Comparison of ENCODE assay signal across 20 cellular contexts in the genomic region with DNA sequence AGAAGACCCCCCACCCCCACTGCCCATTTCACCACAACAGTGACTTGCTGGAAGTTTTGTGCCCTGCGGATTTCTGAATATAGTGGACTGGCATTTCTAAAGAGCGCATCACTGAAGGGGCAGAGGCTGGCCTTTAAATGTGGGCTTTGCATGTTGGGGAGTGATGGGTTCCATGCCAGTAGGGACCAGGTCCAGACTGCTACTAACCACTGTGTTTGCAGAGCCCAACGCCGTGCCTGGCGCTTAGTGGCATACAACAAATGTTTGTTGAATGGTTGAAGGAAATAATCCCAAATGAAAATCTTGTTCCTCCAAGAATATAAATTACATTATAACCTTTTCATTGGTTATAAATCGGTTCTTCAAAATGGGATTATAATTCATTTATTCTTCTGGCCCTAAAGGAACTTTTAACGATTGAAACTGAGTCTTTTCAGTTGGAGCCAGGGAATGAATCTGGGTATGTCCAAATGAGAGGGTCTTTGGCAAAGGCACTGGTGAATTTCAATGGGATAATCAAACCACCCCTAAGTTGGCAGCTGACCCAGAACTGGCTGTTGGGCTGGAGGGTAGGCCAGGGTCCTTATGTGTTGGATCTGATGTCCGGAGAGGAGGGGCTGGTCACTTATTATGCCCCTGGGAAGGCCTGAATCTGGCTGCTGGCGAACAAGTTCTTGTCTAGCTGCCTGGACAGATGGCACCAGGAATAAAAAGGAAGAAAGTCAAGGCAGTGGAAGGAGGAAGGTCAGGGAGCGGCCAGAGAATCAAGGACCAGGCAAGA. TPM values are rescaled to one million over a fixed set of nuclear protein-coding genes. Genes with fewer than 3 reads are reported as not detected.
"Had no signal": no experiment of that assay in that cellular context is flagged by ENCODE, and none has a peak within 500 bp of the region (broad histone marks: within the 10 kb centered on the region; RNA-seq: fewer than 3 reads in every experiment).

No MANE protein-coding gene starts in this region.

- ATAC-seq: activated CD8-positive, alpha-beta memory T cell treated with anti-CD3 and anti-CD28 coated beads, Interleukin-2, amount 10 ng/mL, durations not matched to agents 7 days and 5 days; activated T-helper 17 cell treated with anti-CD3 and anti-CD28 coated beads, Interleukin-2, amount 50 U/mL, for 72 hours; sciatic nerve; stimulated activated memory B cell treated with anti-CD40 and anti-IgM and Interleukin-4, amounts not matched to agents 10 μg/mL and 1 μg/mL and 100 μg/mL, for 72 hours had no signal

- H3K27ac ChIP-seq: cardiac muscle cell, left ventricle myocardium inferior, thyroid gland had no signal

- H3K9me3 ChIP-seq: thyroid gland had no signal

- H3K4me1 ChIP-seq: thyroid gland had no signal

- H3K27me3 ChIP-seq: cardiac muscle cell, heart left ventricle, thyroid gland had no signal

- H3K4me3 ChIP-seq: cardiac muscle cell, heart left ventricle, left ventricle myocardium inferior, smooth muscle cell, thyroid gland had no signal

- DNase-seq: activated CD4-positive, alpha-beta memory T cell treated with anti-CD3 and anti-CD28 coated beads, Interleukin-2, amount 10 ng/mL, durations not matched to agents 7 days and 5 days; activated CD4-positive, alpha-beta T cell treated with anti-CD3 and anti-CD28 coated beads for 48 hours; activated CD4-positive, CD25-positive, alpha-beta regulatory T cell; activated CD8-positive, alpha-beta memory T cell treated with anti-CD3 and anti-CD28 coated beads, Interleukin-2, amount 10 ng/mL, durations not matched to agents 7 days and 5 days; activated naive CD4-positive, alpha-beta T cell; activated naive CD8-positive, alpha-beta T cell treated with anti-CD3 and anti-CD28 coated beads for 36 hours; erythroblast; heart left ventricle; kidney; left ventricle myocardium inferior; mesendoderm; stimulated activated CD4-positive, alpha-beta T cell treated with anti-CD3 and anti-CD28 coated beads, Interleukin-4, amount 100 ng/mL, for 4 hours; T-helper 1 cell; T1000; thyroid gland had no signal

- H3K36me3 ChIP-seq: cardiac muscle cell, heart left ventricle, left ventricle myocardium inferior, thyroid gland had no signal

RNA-seq across cellular contexts. Expression of gene PADI2, which starts 51.6 kb away (rescaled TPM):
- total RNA-seq: activated CD4-positive, alpha-beta memory T cell treated with anti-CD3 and anti-CD28 coated beads, Interleukin-2, amount 10 ng/mL, durations not matched to agents 7 days and 5 days; smooth muscle cell had no signal
